Comparison of ENCODE assay signal across 9 cellular contexts in the genomic region with DNA sequence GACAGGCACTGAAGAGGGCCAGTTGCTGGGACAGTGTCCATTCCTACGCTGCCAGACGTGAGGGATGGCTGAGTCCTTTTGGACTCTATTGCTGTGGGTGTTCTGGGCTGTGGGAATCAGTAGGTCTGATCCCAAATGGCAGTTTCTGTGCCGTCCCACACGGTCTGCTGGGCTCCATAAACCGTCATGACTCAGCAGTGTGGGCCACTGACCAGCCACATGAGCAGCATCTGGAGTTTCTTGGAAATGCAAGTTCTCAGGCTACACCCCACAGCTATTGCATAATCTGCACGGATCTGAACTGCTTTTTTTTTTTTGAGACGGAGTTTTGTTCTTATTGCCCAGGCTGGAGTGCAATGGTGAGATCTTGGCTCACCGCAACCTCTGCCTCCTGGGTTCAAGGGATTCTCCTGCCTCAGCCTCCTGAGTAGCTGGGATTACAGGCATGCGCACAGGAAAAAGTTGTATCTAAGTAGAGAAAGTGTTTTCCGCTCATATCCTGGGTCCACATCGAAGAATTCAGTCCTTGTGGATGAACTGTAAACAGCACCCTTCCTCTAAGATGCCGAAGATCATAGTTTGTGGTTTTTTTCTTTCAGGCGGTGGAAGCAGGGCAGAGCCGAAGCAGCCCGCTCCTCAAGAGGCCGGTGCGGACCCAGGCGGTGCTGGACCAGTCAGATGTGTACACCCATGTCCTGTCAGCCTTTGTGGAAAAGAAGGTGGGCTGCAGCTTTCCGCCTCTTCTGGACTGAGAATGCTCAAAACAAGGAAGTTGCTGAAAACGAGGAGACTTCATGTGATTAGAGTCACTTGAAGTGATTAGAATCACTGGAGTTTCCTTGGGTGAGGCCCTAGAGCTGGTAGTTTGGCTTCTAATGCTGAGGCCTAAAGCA. TPM values are rescaled to one million over a fixed set of nuclear protein-coding genes. Genes with fewer than 3 reads are reported as not detected.
DNase-seq lines count a peak whose midpoint lies in the region; ATAC-seq and TF ChIP-seq lines count a peak whose summit lies in the region.
"Had no signal": no experiment of that assay in that cellular context is flagged by ENCODE, and none has a peak within 500 bp of the region (broad histone marks: within the 10 kb centered on the region; RNA-seq: fewer than 3 reads in every experiment).

No MANE protein-coding gene starts in this region.

- H3K9me3 Mint-ChIP-seq in Calu3 (ENCODE audit: low read depth, unreplicated experiment) (no peaks in the 10 kb centered on the region), osteocyte (ENCODE audit: unreplicated experiment) (no peaks in the 10 kb centered on the region)

- H3K4me1 Mint-ChIP-seq in Calu3 (ENCODE audit: low read depth, unreplicated experiment), result peaks cover 28% of the 10 kb centered on the region
- H3K4me1 Mint-ChIP-seq in osteocyte (ENCODE audit: unreplicated experiment), result peaks cover 2% of the 10 kb centered on the region

- H3K27me3 ChIP-seq in SJSA1 (replicated peaks), result no peaks in the 10 kb centered on the region

- H3K9me3 ChIP-seq in SJSA1 (replicated peaks), result no peaks in the 10 kb centered on the region

- peak overlapping the region; percentile 11; the same call in 1 of the 2 replicates for H3K27ac ChIP-seq in SJSA1

- DNase-seq in Calu3 (no peak), SJSA1 (ENCODE audit: low read depth in 1 of 2, low spot score in 2 of 2) (no peak), fibroblast of peridontal ligament (ENCODE audit: extremely low read depth) (peak; percentile 48), osteocyte (ENCODE audit: extremely low spot score, unreplicated experiment) (no peak), SHP77 (lab: John Stamatoyannopoulos, UW) (no peak), dedifferentiated amniotic fluid mesenchymal stem cell (ENCODE audit: extremely low spot score) (no peak)
- DNase-seq: hippocampal formation had no signal

- H3K4me1 ChIP-seq in SJSA1 (replicated peaks), result peaks cover 25% of the 10 kb centered on the region

- H3K4me3 Mint-ChIP-seq in Calu3 (ENCODE audit: low read depth, unreplicated experiment) (no peak overlapping the region), osteocyte (ENCODE audit: unreplicated experiment) (no peak overlapping the region)

- TF ChIP-seq CTCF in Calu3 (IDR thresholded peaks at IDR 0.05; ENCODE audit: unreplicated experiment) (no peak), osteocyte (IDR thresholded peaks at IDR 0.05) (no peak)

- H3K36me3 ChIP-seq in SJSA1, result peaks cover 79% of the 10 kb centered on the region

- H3K27me3 Mint-ChIP-seq in Calu3 (ENCODE audit: unreplicated experiment) (no peaks in the 10 kb centered on the region), osteocyte (ENCODE audit: unreplicated experiment) (no peaks in the 10 kb centered on the region)

- intact Hi-C loops in Calu3 (cut with micrococcal nuclease; ENCODE audit: unreplicated experiment), result no loop called here

- CTCF ChIA-PET in Calu3 (lab: Charles Lee), result no interaction called here

- H3K27ac Mint-ChIP-seq in Calu3 (ENCODE audit: unreplicated experiment) (peak overlapping the region; percentile 73), osteocyte (ENCODE audit: unreplicated experiment) (peak overlapping the region; percentile 47)

- BruUV-seq in Calu3 (replicated peaks; lab: Mats Ljungman, UMichigan), result no TSS peak

- no peak overlapping the region for H3K4me3 ChIP-seq in SJSA1

- H3K36me3 Mint-ChIP-seq in Calu3 (ENCODE audit: insufficient read depth, unreplicated experiment) (peaks cover 84% of the 10 kb centered on the region), osteocyte (ENCODE audit: unreplicated experiment) (peaks cover 51% of the 10 kb centered on the region)

- ATAC-seq in HG03175 (IDR thresholded peaks at IDR 0.05; ENCODE audit: unreplicated experiment), result no peak
- ATAC-seq in GM18517 (IDR thresholded peaks at IDR 0.05; ENCODE audit: unreplicated experiment), result no peak

RNA-seq across cellular contexts. Expression of a gene that starts 25.5 kb away (rescaled TPM):
- total RNA-seq in Calu3 (2022) (31.0 and 33.7 TPM in 2 replicates), osteocyte (24.9 and 25.5 TPM in 2 replicates)
- 22.6 and 27.9 TPM in 2 replicates for total RNA-seq in SJSA1 (2014; rRNA removed; shearing (Covaris generic))

RNA-seq across cellular contexts. Expression of a gene that starts 57.5 kb away (rescaled TPM):
- total RNA-seq in Calu3 (2022), result 82.6 and 84.7 TPM in 2 replicates
- total RNA-seq in SJSA1 (2014; rRNA removed; shearing (Covaris generic)), result 28.4 and 38.7 TPM in 2 replicates
- 36.5 and 40.1 TPM in 2 replicates for total RNA-seq in osteocyte
